ENCODE assay signal across 10 cellular contexts in the genomic region with DNA sequence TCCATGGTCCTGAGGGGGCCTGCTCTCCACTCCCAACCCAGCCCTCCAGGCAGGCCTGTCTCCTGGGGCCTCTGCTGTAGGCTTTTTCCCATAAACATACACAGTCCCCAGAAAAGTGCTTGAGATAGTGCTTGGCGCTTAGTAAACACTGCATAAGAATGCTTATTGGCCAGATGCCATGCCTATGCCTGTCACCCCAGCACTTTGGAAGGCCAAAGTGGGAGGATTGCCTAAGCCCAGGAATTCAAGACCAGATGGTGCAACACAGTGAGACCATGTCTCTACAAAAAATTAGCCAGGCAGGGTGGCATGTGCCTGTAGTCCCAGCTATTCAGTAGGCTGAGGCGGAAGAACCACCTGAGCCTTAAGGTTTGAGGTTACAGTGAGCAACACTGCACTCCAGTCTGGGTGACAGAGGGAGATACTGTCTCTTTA. TPM values are rescaled to one million over a fixed set of nuclear protein-coding genes. Genes with fewer than 3 reads are reported as not detected.
DNase-seq lines count a peak whose midpoint lies in the region; ATAC-seq, FAIRE-seq and TF ChIP-seq lines count a peak whose summit lies in the region.
"Had no signal": no experiment of that assay in that cellular context is flagged by ENCODE, and none has a peak within 500 bp of the region (broad histone marks: within the 10 kb centered on the region; RNA-seq: fewer than 3 reads in every experiment).

No MANE protein-coding gene starts in this region.

- DNase-seq in EL (peak; percentile 98), NCI-H226 (peak; percentile 94), epidermal melanocyte (ENCODE audit: insufficient read length, low spot score) (peak; percentile 28), pancreas (peak in 4 of 6 donors; percentile 24 to 79 (median 36))
- DNase-seq in activated T-helper 1 cell treated with anti-CD3 and anti-CD28 coated beads, Interleukin-12 subunit alpha, Interleukin-12 subunit beta, Interleukin-2, Interleukin-4 antibody, amounts not matched to agents 30 ng/mL and 10 ng/mL and 1 ng/mL, durations not matched to agents 14 hours and 24 hours and 36 hours (ENCODE audit: low spot score): no peak
- DNase-seq in activated CD4-positive, alpha-beta T cell treated with anti-CD3 and anti-CD28 coated beads for 36 hours: no peak
- DNase-seq: hypothalamus; stimulated activated CD4-positive, alpha-beta T cell treated with anti-CD3 and anti-CD28 coated beads, Interleukin-4, amount 100 ng/mL, for 1 hour had no signal

- TF ChIP-seq CTCF in pancreas (IDR thresholded peaks at IDR 0.05): no peak

- H3K36me3 ChIP-seq in pancreas: no peaks in the 10 kb centered on the region

- no peaks in the 10 kb centered on the region for H3K9me3 ChIP-seq in pancreas

- no peak for FAIRE-seq in pancreas (lab: Jason Lieb, UNC)

- peak overlapping the region in 3 of 4 donors; percentile 20 to 34 (median 22) for H3K27ac ChIP-seq in pancreas

- no peaks in the 10 kb centered on the region for H3K36me3 Mint-ChIP-seq in activated T-helper 1 cell treated with anti-CD3 and anti-CD28 coated beads, Interleukin-12 subunit alpha, Interleukin-12 subunit beta, Interleukin-2, Interleukin-4 antibody, amounts not matched to agents 30 ng/mL and 10 ng/mL and 1 ng/mL, durations not matched to agents 14 hours and 24 hours and 36 hours (ENCODE audit: low read depth)
- H3K36me3 Mint-ChIP-seq in activated CD4-positive, alpha-beta T cell treated with anti-CD3 and anti-CD28 coated beads for 36 hours (ENCODE audit: low read depth): no peaks in the 10 kb centered on the region

- WGBS in pancreas, 2 donors: 29 to 34% methylated on average over 2 of the region's 2 CpGs

- no peak overlapping the region for H3K27ac Mint-ChIP-seq in activated T-helper 1 cell treated with anti-CD3 and anti-CD28 coated beads, Interleukin-12 subunit alpha, Interleukin-12 subunit beta, Interleukin-2, Interleukin-4 antibody, amounts not matched to agents 30 ng/mL and 10 ng/mL and 1 ng/mL, durations not matched to agents 14 hours and 24 hours and 36 hours
- no peak overlapping the region for H3K27ac Mint-ChIP-seq in activated CD4-positive, alpha-beta T cell treated with anti-CD3 and anti-CD28 coated beads for 36 hours

- H3K27me3 ChIP-seq in pancreas: no peaks in the 10 kb centered on the region

- H3K4me1 Mint-ChIP-seq in activated T-helper 1 cell treated with anti-CD3 and anti-CD28 coated beads, Interleukin-12 subunit alpha, Interleukin-12 subunit beta, Interleukin-2, Interleukin-4 antibody, amounts not matched to agents 30 ng/mL and 10 ng/mL and 1 ng/mL, durations not matched to agents 14 hours and 24 hours and 36 hours (ENCODE audit: low read depth): no peaks in the 10 kb centered on the region
- peaks cover 4% of the 10 kb centered on the region for H3K4me1 Mint-ChIP-seq in activated CD4-positive, alpha-beta T cell treated with anti-CD3 and anti-CD28 coated beads for 36 hours

- H3K4me3 Mint-ChIP-seq in activated T-helper 1 cell treated with anti-CD3 and anti-CD28 coated beads, Interleukin-12 subunit alpha, Interleukin-12 subunit beta, Interleukin-2, Interleukin-4 antibody, amounts not matched to agents 30 ng/mL and 10 ng/mL and 1 ng/mL, durations not matched to agents 14 hours and 24 hours and 36 hours: no peak overlapping the region
- no peak overlapping the region for H3K4me3 Mint-ChIP-seq in activated CD4-positive, alpha-beta T cell treated with anti-CD3 and anti-CD28 coated beads for 36 hours

- intact Hi-C loops in pancreas (cut with DNase I): no loop called here
- intact Hi-C loops in activated T-helper 1 cell treated with anti-CD3 and anti-CD28 coated beads, Interleukin-12 subunit alpha, Interleukin-12 subunit beta, Interleukin-2, Interleukin-4 antibody, amounts not matched to agents 30 ng/mL and 10 ng/mL and 1 ng/mL, durations not matched to agents 14 hours and 24 hours and 36 hours (cut with micrococcal nuclease): no loop called here
- intact Hi-C loops in activated CD4-positive, alpha-beta T cell treated with anti-CD3 and anti-CD28 coated beads for 36 hours (cut with DNase I, micrococcal nuclease): no loop called here

- no peaks in the 10 kb centered on the region for H3K9me3 Mint-ChIP-seq in activated T-helper 1 cell treated with anti-CD3 and anti-CD28 coated beads, Interleukin-12 subunit alpha, Interleukin-12 subunit beta, Interleukin-2, Interleukin-4 antibody, amounts not matched to agents 30 ng/mL and 10 ng/mL and 1 ng/mL, durations not matched to agents 14 hours and 24 hours and 36 hours
- no peaks in the 10 kb centered on the region for H3K9me3 Mint-ChIP-seq in activated CD4-positive, alpha-beta T cell treated with anti-CD3 and anti-CD28 coated beads for 36 hours (ENCODE audit: low read depth)

- POLR2A ChIA-PET in activated CD4-positive, alpha-beta T cell treated with anti-CD3 and anti-CD28 coated beads for 36 hours (lab: Charles Lee): no interaction called here

- no peaks in the 10 kb centered on the region for H3K4me1 ChIP-seq in pancreas

- ATAC-seq in pancreas (peak; percentile 74 to 89 (median 85)), GM18517 (IDR thresholded peaks at IDR 0.05; ENCODE audit: unreplicated experiment) (no peak), GM21825 (IDR thresholded peaks at IDR 0.05; ENCODE audit: unreplicated experiment) (no peak)
- no peak for ATAC-seq in activated CD4-positive, alpha-beta T cell treated with anti-CD3 and anti-CD28 coated beads for 36 hours

- CTCF ChIA-PET in activated CD4-positive, alpha-beta T cell treated with anti-CD3 and anti-CD28 coated beads for 36 hours (lab: Charles Lee): interaction anchor here (0.9 kb wide), 1 partner anchor 63 kb away, joined by 3 read pairs; no protein-coding TSS in a partner anchor

- no peaks in the 10 kb centered on the region for H3K27me3 Mint-ChIP-seq in activated T-helper 1 cell treated with anti-CD3 and anti-CD28 coated beads, Interleukin-12 subunit alpha, Interleukin-12 subunit beta, Interleukin-2, Interleukin-4 antibody, amounts not matched to agents 30 ng/mL and 10 ng/mL and 1 ng/mL, durations not matched to agents 14 hours and 24 hours and 36 hours (ENCODE audit: insufficient read depth)
- H3K27me3 Mint-ChIP-seq in activated CD4-positive, alpha-beta T cell treated with anti-CD3 and anti-CD28 coated beads for 36 hours: no peaks in the 10 kb centered on the region

- no peak overlapping the region for H3K4me3 ChIP-seq in pancreas

RNA-seq across cellular contexts. Expression of gene ASL, which starts 24.6 kb away (rescaled TPM):
- total RNA-seq in pancreas: 10 to 100 TPM; 15.6 to 27.7 (median 24.4) TPM
- polyA plus RNA-seq in pancreas: 10 to 100 TPM; 43.8 to 63.2 TPM
- total RNA-seq in activated T-helper 1 cell treated with anti-CD3 and anti-CD28 coated beads, Interleukin-12 subunit alpha, Interleukin-12 subunit beta, Interleukin-2, Interleukin-4 antibody, amounts not matched to agents 30 ng/mL and 10 ng/mL and 1 ng/mL, durations not matched to agents 14 hours and 24 hours and 36 hours: 36.6 and 44.9 TPM in 2 replicates
- total RNA-seq in activated CD4-positive, alpha-beta T cell treated with anti-CD3 and anti-CD28 coated beads for 36 hours: 10 to 100 TPM; 12.7 to 18.5 TPM

Comparison
In these comparisons a context has a peak if more than half of its experiments do, and no peak if none do; other contexts are left out.
1. DNase-seq: peak in EL (single experiment), NCI-H226 (single experiment), epidermal melanocyte (single experiment) and pancreas (4 of 6); none in activated T-helper 1 cell treated with anti-CD3 and anti-CD28 coated beads, Interleukin-12 subunit alpha, Interleukin-12 subunit beta, Interleukin-2, Interleukin-4 antibody, amounts not matched to agents 30 ng/mL and 10 ng/mL and 1 ng/mL, durations not matched to agents 14 hours and 24 hours and 36 hours (single experiment) and activated CD4-positive, alpha-beta T cell treated with anti-CD3 and anti-CD28 coated beads for 36 hours (single experiment).
2. ATAC-seq: peak in pancreas (4 of 4); none in GM18517 (single experiment), GM21825 (single experiment) and activated CD4-positive, alpha-beta T cell treated with anti-CD3 and anti-CD28 coated beads for 36 hours (single experiment).